36 cellular contexts compared by ENCODE assay signal in genomic region chr3:148054999-148055398, GRCh38.
"Had no signal": no experiment of that assay in that cellular context is flagged by ENCODE, and none has a peak within 500 bp of the region (broad histone marks: within the 10 kb centered on the region; RNA-seq: fewer than 3 reads in every experiment).

No MANE protein-coding gene starts in this region.

- H3K9me3 ChIP-seq: MG63 had no signal

- DNase-seq: Karpas-422, Kasumi-1, KBM-7, KG1, MG63, MM.1S, MV-4-11, NCI-H1048, NCI-H1092, NCI-H1092 treated with DMSO at 0.1 percent for 48 hours, NCI-H1105, NCI-H1105 treated with DMSO at 0.1 percent for 48 hours, NCI-H1417 treated with DMSO at 0.1 percent for 48 hours, NCI-H1436, NCI-H1436 treated with DMSO at 0.1 percent for 48 hours, NCI-H146, NCI-H1694, NCI-H1694 treated with DMSO at 0.1 percent for 48 hours, NCI-H187, NCI-H187 treated with DMSO at 0.1 percent for 48 hours, NCI-H1930, NCI-H2029, NCI-H2029 treated with DMSO at 0.1 percent for 48 hours, NCI-H2081, NCI-H2081 treated with DMSO at 0.1 percent for 48 hours, NCI-H2107, NCI-H2171, NCI-H2171 treated with DMSO at 0.1 percent for 48 hours, NCI-H2227 treated with DMSO at 0.1 percent for 48 hours, NCI-H226, NCI-H345, NCI-H446, NCI-H446 treated with DMSO at 0.1 percent for 48 hours, NCI-H510A, NCI-H510A treated with DMSO at 0.1 percent for 48 hours had no signal

- H3K9ac ChIP-seq: KMS-11 had no signal

- H3K27me3 ChIP-seq: MG63 had no signal

- H3K4me3 ChIP-seq: MG63 had no signal

- H3K4me2 ChIP-seq: KMS-11 had no signal

- H3K27ac ChIP-seq: KMS-11 had no signal

- H3K36me3 ChIP-seq: MG63 had no signal
